Comparison of ENCODE assay signal across 15 cellular contexts in genomic region chr12:9876120-9876519, GRCh38. TPM values are rescaled to one million over a fixed set of nuclear protein-coding genes. Genes with fewer than 3 reads are reported as not detected.
"Had no signal": no experiment of that assay in that cellular context is flagged by ENCODE, and none has a peak within 500 bp of the region (broad histone marks: within the 10 kb centered on the region; RNA-seq: fewer than 3 reads in every experiment).

No MANE protein-coding gene starts in this region.

RNA-seq across cellular contexts. Expression of gene KLRF2, which starts 5.2 kb away (rescaled TPM):
- total RNA-seq: activated B cell treated with CpG ODN at 0.5 μM for 24 hours; activated CD4-positive, alpha-beta memory T cell treated with anti-CD3 and anti-CD28 coated beads for 36 hours; activated CD4-positive, alpha-beta memory T cell treated with anti-CD3 and anti-CD28 coated beads, Interleukin-2, amount 10 ng/mL, durations not matched to agents 7 days and 5 days; activated CD4-positive, alpha-beta T cell treated with anti-CD3 and anti-CD28 coated beads for 36 hours; activated CD4-positive, alpha-beta T cell treated with anti-CD3 and anti-CD28 coated beads, Interleukin-2, amount 10 ng/mL, durations not matched to agents 24 days and 14 days; activated CD8-positive, alpha-beta memory T cell treated with anti-CD3 and anti-CD28 coated beads for 36 hours; activated CD8-positive, alpha-beta T cell treated with anti-CD3 and anti-CD28 coated beads for 36 hours; T-cell; T-helper 1 cell treated with Interleukin-12 subunit alpha and Interleukin-12 subunit beta and Interleukin-4 antibody, amounts not matched to agents 30 ng/mL and 1 ng/mL, for 36 hours; T-helper 17 cell; WTC11 had no signal

RNA-seq across cellular contexts. Expression of gene KLRF1, which starts 48.8 kb away (rescaled TPM):
- total RNA-seq: activated CD4-positive, alpha-beta memory T cell treated with anti-CD3 and anti-CD28 coated beads for 36 hours; activated CD4-positive, alpha-beta T cell treated with anti-CD3 and anti-CD28 coated beads for 36 hours; activated CD4-positive, alpha-beta T cell treated with anti-CD3 and anti-CD28 coated beads, Interleukin-2, amount 10 ng/mL, durations not matched to agents 24 days and 14 days; activated CD8-positive, alpha-beta memory T cell treated with anti-CD3 and anti-CD28 coated beads for 36 hours; activated CD8-positive, alpha-beta T cell treated with anti-CD3 and anti-CD28 coated beads for 36 hours; WTC11 had no signal

RNA-seq across cellular contexts. Expression of gene CLEC2A, which starts 56.0 kb away (rescaled TPM):
- total RNA-seq: activated B cell treated with CpG ODN at 0.5 μM for 24 hours; activated CD4-positive, alpha-beta memory T cell treated with anti-CD3 and anti-CD28 coated beads for 36 hours; activated CD4-positive, alpha-beta memory T cell treated with anti-CD3 and anti-CD28 coated beads, Interleukin-2, amount 10 ng/mL, durations not matched to agents 7 days and 5 days; activated CD4-positive, alpha-beta T cell treated with anti-CD3 and anti-CD28 coated beads for 36 hours; activated CD4-positive, alpha-beta T cell treated with anti-CD3 and anti-CD28 coated beads, Interleukin-2, amount 10 ng/mL, durations not matched to agents 24 days and 14 days; activated CD4-positive, alpha-beta T cell treated with anti-CD3 and anti-CD28 coated beads, Interleukin-2, amount 10 ng/mL, durations not matched to agents 7 days and 5 days; activated CD8-positive, alpha-beta memory T cell treated with anti-CD3 and anti-CD28 coated beads for 36 hours; activated CD8-positive, alpha-beta memory T cell treated with anti-CD3 and anti-CD28 coated beads, Interleukin-2, amount 10 ng/mL, durations not matched to agents 7 days and 5 days; activated CD8-positive, alpha-beta T cell treated with anti-CD3 and anti-CD28 coated beads for 36 hours; activated CD8-positive, alpha-beta T cell treated with anti-CD3 and anti-CD28 coated beads, Interleukin-2, amount 10 ng/mL, durations not matched to agents 7 days and 5 days; T-cell; T-helper 1 cell treated with Interleukin-12 subunit alpha and Interleukin-12 subunit beta and Interleukin-4 antibody, amounts not matched to agents 30 ng/mL and 1 ng/mL, for 36 hours; T-helper 17 cell; T-helper 2 cell treated with Interferon-gamma antibody and Interleukin-4, amounts not matched to agents 100 ng/mL and 5 ng/mL, for 36 hours had no signal
